ENCODE assay signal across 8 cellular contexts in genomic region chr16:85395207-85395912, GRCh38.
DNase-seq lines count a peak whose midpoint lies in the region; ATAC-seq and TF ChIP-seq lines count a peak whose summit lies in the region.

No MANE protein-coding gene starts in this region.

- H3K4me3 ChIP-seq in thyroid gland (replicated peaks in 1 of 3), result no peak overlapping the region

- no peaks in the 10 kb centered on the region for H3K27me3 Mint-ChIP-seq in brain

- ATAC-seq in activated naive CD4-positive, alpha-beta T cell treated with anti-CD3 and anti-CD28 coated beads, Interleukin-2, amount 50 U/mL, for 72 hours, result no peak
- ATAC-seq in left colon (peak; percentile 24), GM18867 (IDR thresholded peaks at IDR 0.05; ENCODE audit: unreplicated experiment) (no peak)

- intact Hi-C loops in left colon (cut with DNase I, micrococcal nuclease) (no loop called here), thyroid gland (cut with DNase I) (loop anchor here (10.0 kb wide), 1 partner anchor 319 kb away; no protein-coding TSS in a partner anchor)

- H3K27ac Mint-ChIP-seq in activated naive CD4-positive, alpha-beta T cell treated with anti-CD3 and anti-CD28 coated beads, Interleukin-2, amount 50 U/mL, for 72 hours, result no peak overlapping the region
- H3K27ac Mint-ChIP-seq in brain, result peak overlapping the region; percentile 87 to 92 (median 90)

- peaks cover 11% of the 10 kb centered on the region for H3K4me1 Mint-ChIP-seq in brain

- H3K27ac ChIP-seq in thyroid gland, result peak overlapping the region in 2 of 3 donors; percentile 40 to 56

- H3K4me3 Mint-ChIP-seq in brain, result peak overlapping the region in 3 of 5 experiments; percentile 21 to 66 (median 52)

- peaks cover 9 to 26% of the 10 kb centered on the region in 2 donors for H3K4me1 ChIP-seq in thyroid gland

- no peaks in the 10 kb centered on the region for H3K9me3 ChIP-seq in thyroid gland

- TF ChIP-seq CTCF in brain (conservative IDR thresholded peaks at IDR 0.05), result no peak
- TF ChIP-seq CTCF in thyroid gland (IDR thresholded peaks at IDR 0.05), result no peak

- no peaks in the 10 kb centered on the region for H3K36me3 Mint-ChIP-seq in activated naive CD4-positive, alpha-beta T cell treated with anti-CD3 and anti-CD28 coated beads, Interleukin-2, amount 50 U/mL, for 72 hours
- no peaks in the 10 kb centered on the region for H3K36me3 Mint-ChIP-seq in brain

- WGBS in thyroid gland, 2 donors, result 35 to 47% methylated on average over 19 to 25 of the region's 25 CpGs

- no peaks in the 10 kb centered on the region for H3K27me3 ChIP-seq in thyroid gland

- TF ChIP-seq POLR2A in thyroid gland (IDR thresholded peaks at IDR 0.05), result no peak

- H3K9me3 Mint-ChIP-seq in activated naive CD4-positive, alpha-beta T cell treated with anti-CD3 and anti-CD28 coated beads, Interleukin-2, amount 50 U/mL, for 72 hours, result no peaks in the 10 kb centered on the region
- peaks cover 0 to 6% (median 0%) of the 10 kb centered on the region in 5 experiments for H3K9me3 Mint-ChIP-seq in brain

- H3K36me3 ChIP-seq in thyroid gland, result no peaks in the 10 kb centered on the region

- DNase-seq in activated naive CD4-positive, alpha-beta T cell treated with anti-CD3 and anti-CD28 coated beads, Interleukin-2, amount 50 U/mL, for 72 hours (ENCODE audit: low spot score in 2 of 2), result peak; percentile 1 to 31
- DNase-seq in activated naive CD4-positive, alpha-beta T cell treated with Interleukin-2 at 50 U/mL for 16 hours, result no peak
- DNase-seq in NCI-H2171 treated with DMSO at 0.1 percent for 48 hours (lab: John Stamatoyannopoulos, UW) (peak; percentile 97), left colon (peak; percentile 63 to 86), thyroid gland (peak; percentile 72 to 83), cortex of kidney (lab: John Stamatoyannopoulos, UW) (no peak)

Comparison
In these comparisons a context has a peak if more than half of its experiments do, and no peak if none do; other contexts are left out.
1. DNase-seq: peak in activated naive CD4-positive, alpha-beta T cell treated with anti-CD3 and anti-CD28 coated beads, Interleukin-2, amount 50 U/mL, for 72 hours (2 of 2), NCI-H2171 treated with DMSO at 0.1 percent for 48 hours (single experiment), left colon (2 of 2) and thyroid gland (2 of 2); none in activated naive CD4-positive, alpha-beta T cell treated with Interleukin-2 at 50 U/mL for 16 hours (single experiment) and cortex of kidney (single experiment).
2. H3K27ac Mint-ChIP-seq: peak in brain (5 of 5); none in activated naive CD4-positive, alpha-beta T cell treated with anti-CD3 and anti-CD28 coated beads, Interleukin-2, amount 50 U/mL, for 72 hours (0 of 2).